1 cellular context compared by ENCODE assay signal in genomic region chr14:99274346-99275221, GRCh38.
A peak's percentile ranks its signal among the peaks of the same experiment; 100 is the strongest.
TF ChIP-seq lines count a peak whose summit lies in the region.

No MANE protein-coding gene starts in this region.

TF ChIP-seq in HEK293, 187 proteins besides CTCF, POLR2A, EP300 and RAD21 (continued from another document and continues in another):
- TF ChIP-seq ZSCAN23 (tag by site-specific recombination; IDR thresholded peaks at IDR 0.05), result 0 out of 2 replicates have a peak, but pooled peaks have one; percentile 43
- TF ChIP-seq ZNF776 (tag by site-specific recombination; IDR thresholded peaks at IDR 0.05; ENCODE audit: borderline replicate concordance), result no peak
- TF ChIP-seq ZBTB44 (tag by site-specific recombination; IDR thresholded peaks at IDR 0.05), result no peak
- TF ChIP-seq SETDB1 (IDR thresholded peaks at IDR 0.05; ENCODE audit: insufficient read length, low read length), result no peak
- peak; percentile 99 for TF ChIP-seq KLF17 (tag by site-specific recombination; IDR thresholded peaks at IDR 0.05)
- TF ChIP-seq OSR2 (tag by site-specific recombination; IDR thresholded peaks at IDR 0.05), result peak; percentile 64; the same call in 1 of the 2 replicates
- TF ChIP-seq ZNF600 (tag by site-specific recombination; IDR thresholded peaks at IDR 0.05), result peak; percentile 87
- TF ChIP-seq ZNF266 (tag by site-specific recombination; IDR thresholded peaks at IDR 0.05; ENCODE audit: low read depth), result no peak
- 0 out of 2 replicates have a peak, but pooled peaks have one; percentile 50 for TF ChIP-seq ZNF146 (tag by site-specific recombination; IDR thresholded peaks at IDR 0.05)
- no peak for TF ChIP-seq ZNF521 (tag by site-specific recombination; IDR thresholded peaks at IDR 0.05)
- TF ChIP-seq ZNF18 (tag by site-specific recombination; IDR thresholded peaks at IDR 0.05), result 0 out of 2 replicates have a peak, but pooled peaks have one; percentile 38
- peak; percentile 92 for TF ChIP-seq SP7 (tag by site-specific recombination; IDR thresholded peaks at IDR 0.05)
- TF ChIP-seq KLF16 (tag by site-specific recombination; IDR thresholded peaks at IDR 0.05), result peak; percentile 94
- no peak for TF ChIP-seq REST (tag by site-specific recombination; IDR thresholded peaks at IDR 0.05)
- peak; percentile 50; the same call in 1 of the 2 replicates for TF ChIP-seq KLF1 (tag by site-specific recombination; IDR thresholded peaks at IDR 0.05)
- TF ChIP-seq ZNF626 (tag by site-specific recombination; IDR thresholded peaks at IDR 0.05), result no peak
- TF ChIP-seq ZNF157 (tag by site-specific recombination; IDR thresholded peaks at IDR 0.05), result no peak
- no peak for TF ChIP-seq ZNF169 (tag by site-specific recombination; IDR thresholded peaks at IDR 0.05)
- peak; percentile 29; the same call in 1 of the 2 replicates for TF ChIP-seq ZNF184 (tag by site-specific recombination; IDR thresholded peaks at IDR 0.05)
- no peak for TF ChIP-seq ZNF530 (tag by site-specific recombination; IDR thresholded peaks at IDR 0.05; ENCODE audit: low read depth)
- no peak for TF ChIP-seq HOXC10 (CRISPR knock-in tag; IDR thresholded peaks at IDR 0.05)
- no peak for TF ChIP-seq ZNF112 (tag by site-specific recombination; IDR thresholded peaks at IDR 0.05)
- TF ChIP-seq ZFP69B (tag by site-specific recombination; IDR thresholded peaks at IDR 0.05), result peak; percentile 93
- TF ChIP-seq ZNF23 (tag by site-specific recombination; IDR thresholded peaks at IDR 0.05; ENCODE audit: borderline replicate concordance), result no peak
- peak; percentile 61; the same call in 1 of the 2 replicates for TF ChIP-seq HIC1 (tag by site-specific recombination; IDR thresholded peaks at IDR 0.05)
- no peak for TF ChIP-seq ZNF549 (tag by site-specific recombination; IDR thresholded peaks at IDR 0.05)
- TF ChIP-seq ZBTB21 (tag by site-specific recombination; IDR thresholded peaks at IDR 0.05), result peak; percentile 48; the same call in 1 of the 2 replicates
- TF ChIP-seq GFI1B (tag by site-specific recombination; IDR thresholded peaks at IDR 0.05), result no peak
- TF ChIP-seq ZNF148 (tag by site-specific recombination; IDR thresholded peaks at IDR 0.05; ENCODE audit: borderline replicate concordance), result no peak
- TF ChIP-seq ZNF26 (tag by site-specific recombination; IDR thresholded peaks at IDR 0.05), result no peak
- TF ChIP-seq YY2 (tag by site-specific recombination; IDR thresholded peaks at IDR 0.05), result no peak
- peak; percentile 93; the same call in 1 of the 2 replicates for TF ChIP-seq ZNF391 (tag by site-specific recombination; IDR thresholded peaks at IDR 0.05; ENCODE audit: borderline replicate concordance, low read depth)
- no peak for TF ChIP-seq ZNF623 (tag by site-specific recombination; IDR thresholded peaks at IDR 0.05)
- TF ChIP-seq ZFP37 (tag by site-specific recombination; IDR thresholded peaks at IDR 0.05), result no peak
- no peak for TF ChIP-seq SALL2 (tag by site-specific recombination; IDR thresholded peaks at IDR 0.05; ENCODE audit: borderline replicate concordance)
- TF ChIP-seq ZNF837 (tag by site-specific recombination; IDR thresholded peaks at IDR 0.05), result no peak
- peak; percentile 85 for TF ChIP-seq ZSCAN4 (tag by site-specific recombination; IDR thresholded peaks at IDR 0.05)
- peak; percentile 92 for TF ChIP-seq SP3 (tag by site-specific recombination; IDR thresholded peaks at IDR 0.05)
- TF ChIP-seq GLIS1 (tag by site-specific recombination; IDR thresholded peaks at IDR 0.05), result peak; percentile 51; the same call in 1 of the 2 replicates
- TF ChIP-seq ZNF785 (tag by site-specific recombination; IDR thresholded peaks at IDR 0.05), result peak; percentile 80
- TF ChIP-seq ZNF544 (tag by site-specific recombination; IDR thresholded peaks at IDR 0.05), result no peak
- 0 out of 2 replicates have a peak, but pooled peaks have one; percentile 8 for TF ChIP-seq ZNF548 (tag by site-specific recombination; IDR thresholded peaks at IDR 0.05)
- no peak for TF ChIP-seq ZNF248 (tag by site-specific recombination; IDR thresholded peaks at IDR 0.05)
- TF ChIP-seq ZNF311 (tag by site-specific recombination; IDR thresholded peaks at IDR 0.05; ENCODE audit: borderline replicate concordance), result no peak
- TF ChIP-seq ZNF214 (tag by site-specific recombination; IDR thresholded peaks at IDR 0.05; ENCODE audit: borderline replicate concordance), result no peak
- no peak for TF ChIP-seq ZNF362 (tag by site-specific recombination; IDR thresholded peaks at IDR 0.05)
